Comparison of ENCODE assay signal across 8 cellular contexts in the genomic region with DNA sequence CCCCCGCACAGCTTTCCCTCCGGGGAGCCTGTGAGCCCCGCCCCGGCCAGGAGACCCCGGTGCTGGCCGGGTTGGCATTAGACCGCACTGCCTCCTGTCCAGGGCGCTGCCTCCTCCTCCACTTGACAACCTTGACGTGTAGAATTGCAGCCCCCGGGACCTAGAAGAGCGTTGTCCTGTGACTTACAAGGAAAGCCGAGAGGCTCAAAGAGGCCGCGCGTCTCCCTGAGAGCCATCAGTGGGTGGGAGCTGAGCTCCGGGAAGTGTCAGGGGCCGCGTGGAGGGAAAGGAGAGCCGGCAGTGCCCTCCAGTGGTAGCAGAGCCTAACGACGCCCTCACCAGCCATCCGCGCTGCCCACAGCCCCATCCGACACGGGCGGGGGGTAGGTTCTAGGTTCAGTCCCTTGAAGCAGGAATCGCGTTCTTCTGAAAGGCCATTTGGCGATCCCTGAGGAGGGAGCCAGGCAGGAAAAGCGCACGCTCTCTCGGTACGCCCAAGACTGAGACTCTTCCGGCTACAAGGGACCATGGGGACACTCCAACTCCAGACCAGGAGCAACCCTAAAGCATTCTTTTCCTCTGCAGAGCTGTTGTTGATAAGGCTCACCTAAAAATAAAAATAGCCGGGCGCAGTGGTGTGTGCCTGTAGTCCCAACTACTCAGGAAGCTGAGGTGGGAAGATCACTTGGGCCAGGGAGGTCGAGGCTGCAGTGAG. TPM values are rescaled to one million over a fixed set of nuclear protein-coding genes. Genes with fewer than 3 reads are reported as not detected.
DNase-seq lines count a peak whose midpoint lies in the region; ATAC-seq, FAIRE-seq and TF ChIP-seq lines count a peak whose summit lies in the region.

No MANE protein-coding gene starts in this region.

- no peak overlapping the region for H3K27ac ChIP-seq in OCI-LY7 (ENCODE audit: low read depth, low read length, poor library complexity, severe bottlenecking)

- TF ChIP-seq CTCF in OCI-LY7 (conservative IDR thresholded peaks at IDR 0.05; ENCODE audit: low read length) = peak; percentile 74

- H3K4me2 ChIP-seq in OCI-LY7 (ENCODE audit: low read length) = 0 out of 2 replicates have a peak overlapping the region, but pooled peaks have one; percentile 3

- BruUV-seq in OCI-LY7 (replicated peaks; lab: Mats Ljungman, UMichigan) = no TSS peak

- no peaks in the 10 kb centered on the region for H3K9me2 ChIP-seq in OCI-LY7 (ENCODE audit: insufficient read depth, low read length)

- DNase-seq in DMS 273 (lab: John Stamatoyannopoulos, UW; ENCODE audit: unreplicated experiment) (peak; percentile 92), HTR-8/SVneo (ENCODE audit: insufficient read length, low spot score) (peak; percentile 88), OCI-LY7 (ENCODE audit: low spot score) (peak; percentile 55), fibroblast of gingiva (ENCODE audit: low read depth) (peak; percentile 67)
- peak; percentile 85 for DNase-seq in activated T-cell treated with anti-CD3 and anti-CD28 coated beads, Interleukin-2, amount 50 U/mL, for 24 hours
- peak; percentile 45 to 81 (median 65) for DNase-seq in naive thymus-derived CD8-positive, alpha-beta T cell
- DNase-seq in stimulated activated effector memory CD8-positive, alpha-beta T cell treated with anti-CD3 and anti-CD28 coated beads, Interleukin-12 subunit alpha, Interleukin-12 subunit beta, amount 100 ng/mL, for 72 hours (ENCODE audit: low spot score in 2 of 2) = peak; percentile 63 to 87

- no peaks in the 10 kb centered on the region for H3K27me3 Mint-ChIP-seq in activated T-cell treated with anti-CD3 and anti-CD28 coated beads, Interleukin-2, amount 50 U/mL, for 24 hours
- no peaks in the 10 kb centered on the region for H3K27me3 Mint-ChIP-seq in naive thymus-derived CD8-positive, alpha-beta T cell

- H2AFZ ChIP-seq in OCI-LY7 (ENCODE audit: low read length) = no peak overlapping the region

- H3K36me3 ChIP-seq in OCI-LY7 (ENCODE audit: insufficient read depth, low read length) = no peaks in the 10 kb centered on the region

- H3K4me3 ChIP-seq in OCI-LY7 (ENCODE audit: low read depth, low read length, poor library complexity, severe bottlenecking) = no peak overlapping the region

- H3K4me1 ChIP-seq in OCI-LY7 (ENCODE audit: insufficient read depth, low read length, poor library complexity, severe bottlenecking) = no peaks in the 10 kb centered on the region

- CTCF ChIA-PET in OCI-LY7 (lab: Charles Lee; ENCODE audit: unreplicated experiment) = interaction anchor here (0.6 kb wide), 1 partner anchor 171 kb away, joined by 3 read pairs; no protein-coding TSS in a partner anchor

- peak; percentile 96 for ATAC-seq in GM21423 (IDR thresholded peaks at IDR 0.05; ENCODE audit: unreplicated experiment)
- ATAC-seq in naive thymus-derived CD8-positive, alpha-beta T cell = peak; percentile 99
- peak; percentile 95 for ATAC-seq in stimulated activated effector memory CD8-positive, alpha-beta T cell treated with anti-CD3 and anti-CD28 coated beads, Interleukin-12 subunit alpha, Interleukin-12 subunit beta, amount 100 ng/mL, for 72 hours

- POLR2A ChIA-PET in OCI-LY7 (lab: Charles Lee) = interaction anchor here (0.6 kb wide), 1 partner anchor 226 kb away, joined by 3 read pairs; no protein-coding TSS in a partner anchor
- POLR2A ChIA-PET in naive thymus-derived CD8-positive, alpha-beta T cell (lab: Charles Lee) = no interaction called here

- H3K4me1 Mint-ChIP-seq in activated T-cell treated with anti-CD3 and anti-CD28 coated beads, Interleukin-2, amount 50 U/mL, for 24 hours (ENCODE audit: low read depth) = peaks cover 13% of the 10 kb centered on the region
- peaks cover 2 to 17% (median 11%) of the 10 kb centered on the region in 4 donors for H3K4me1 Mint-ChIP-seq in naive thymus-derived CD8-positive, alpha-beta T cell
- H3K4me1 Mint-ChIP-seq in stimulated activated effector memory CD8-positive, alpha-beta T cell treated with anti-CD3 and anti-CD28 coated beads, Interleukin-12 subunit alpha, Interleukin-12 subunit beta, amount 100 ng/mL, for 72 hours = peaks cover 21% of the 10 kb centered on the region

- H4K20me1 ChIP-seq in OCI-LY7 (ENCODE audit: insufficient read depth, low read length) = no peaks in the 10 kb centered on the region

- no peaks in the 10 kb centered on the region for H3K79me2 ChIP-seq in OCI-LY7 (ENCODE audit: insufficient read depth, low read depth, low read length)

- H3K9me3 ChIP-seq in OCI-LY7 (ENCODE audit: low read length) = no peaks in the 10 kb centered on the region

- peak overlapping the region; percentile 51 for H3K27ac Mint-ChIP-seq in activated T-cell treated with anti-CD3 and anti-CD28 coated beads, Interleukin-2, amount 50 U/mL, for 24 hours
- H3K27ac Mint-ChIP-seq in naive thymus-derived CD8-positive, alpha-beta T cell = peak overlapping the region in 2 of 10 donors; percentile 15 to 60
- H3K27ac Mint-ChIP-seq in stimulated activated effector memory CD8-positive, alpha-beta T cell treated with anti-CD3 and anti-CD28 coated beads, Interleukin-12 subunit alpha, Interleukin-12 subunit beta, amount 100 ng/mL, for 72 hours = peak overlapping the region; percentile 79

- peaks cover 13% of the 10 kb centered on the region for H3K36me3 Mint-ChIP-seq in activated T-cell treated with anti-CD3 and anti-CD28 coated beads, Interleukin-2, amount 50 U/mL, for 24 hours (ENCODE audit: low read depth)
- H3K36me3 Mint-ChIP-seq in naive thymus-derived CD8-positive, alpha-beta T cell = peaks cover 0 to 4% (median 2%) of the 10 kb centered on the region in 3 donors
- peaks cover 24% of the 10 kb centered on the region for H3K36me3 Mint-ChIP-seq in stimulated activated effector memory CD8-positive, alpha-beta T cell treated with anti-CD3 and anti-CD28 coated beads, Interleukin-12 subunit alpha, Interleukin-12 subunit beta, amount 100 ng/mL, for 72 hours

- FAIRE-seq in HTR-8/SVneo (lab: Jason Lieb, UNC) = peak; percentile 4

- H3K9me3 Mint-ChIP-seq in activated T-cell treated with anti-CD3 and anti-CD28 coated beads, Interleukin-2, amount 50 U/mL, for 24 hours = no peaks in the 10 kb centered on the region
- H3K9me3 Mint-ChIP-seq in naive thymus-derived CD8-positive, alpha-beta T cell = no peaks in the 10 kb centered on the region
- H3K9me3 Mint-ChIP-seq in stimulated activated effector memory CD8-positive, alpha-beta T cell treated with anti-CD3 and anti-CD28 coated beads, Interleukin-12 subunit alpha, Interleukin-12 subunit beta, amount 100 ng/mL, for 72 hours = no peaks in the 10 kb centered on the region

- intact Hi-C loops in OCI-LY7 (cut with micrococcal nuclease; ENCODE audit: unreplicated experiment) = loop anchor here (1.0 to 5.0 kb wide), 3 partner anchors 213 to 431 kb away; a partner anchor contains a TSS

- peak overlapping the region; percentile 59 for H3K4me3 Mint-ChIP-seq in activated T-cell treated with anti-CD3 and anti-CD28 coated beads, Interleukin-2, amount 50 U/mL, for 24 hours
- H3K4me3 Mint-ChIP-seq in naive thymus-derived CD8-positive, alpha-beta T cell = peak overlapping the region; percentile 39 to 81 (median 71)
- peak overlapping the region; percentile 61 for H3K4me3 Mint-ChIP-seq in stimulated activated effector memory CD8-positive, alpha-beta T cell treated with anti-CD3 and anti-CD28 coated beads, Interleukin-12 subunit alpha, Interleukin-12 subunit beta, amount 100 ng/mL, for 72 hours

RNA-seq across cellular contexts. Expression of a gene that starts 40.6 kb away (rescaled TPM):
- total RNA-seq in OCI-LY7 (2014; rRNA removed; shearing (Covaris generic)) = 33.2 and 38.7 TPM in 2 replicates
- 37.5 and 39.3 TPM in 2 replicates for total RNA-seq in OCI-LY7 (2022)
- total RNA-seq in naive thymus-derived CD8-positive, alpha-beta T cell = 10 to 100 TPM; 45.5 to 47.3 TPM
- polyA plus RNA-seq in naive thymus-derived CD8-positive, alpha-beta T cell = 10 to 100 TPM; 20.1 to 35.6 (median 25.3) TPM
